ENCODE assay signal across 14 cellular contexts in genomic region chr2:53442783-53443182, GRCh38.
DNase-seq lines count a peak whose midpoint lies in the region; ATAC-seq, FAIRE-seq and TF ChIP-seq lines count a peak whose summit lies in the region.
"Had no signal": no experiment of that assay in that cellular context is flagged by ENCODE, and none has a peak within 500 bp of the region (broad histone marks: within the 10 kb centered on the region; RNA-seq: fewer than 3 reads in every experiment).

No MANE protein-coding gene starts in this region.

- peaks cover 24% of the 10 kb centered on the region for H3K4me1 Mint-ChIP-seq in WTC11
- H3K4me1 Mint-ChIP-seq: naive B cell had no signal

- TF ChIP-seq CTCF in WTC11 (IDR thresholded peaks at IDR 0.05) (no peak), mucosa of descending colon (IDR thresholded peaks at IDR 0.05) (no peak)

- CTCF ChIA-PET in WTC11 (lab: Charles Lee) = interaction anchor here (0.9 to 1.4 kb wide), 4 partner anchors 9 to 20 kb away, joined by 3 to 7 read pairs (median 3); no protein-coding TSS in a partner anchor

- no peak overlapping the region for H3K4me3 ChIP-seq in mucosa of descending colon

- no peaks in the 10 kb centered on the region for H3K36me3 Mint-ChIP-seq in WTC11
- H3K36me3 Mint-ChIP-seq: naive B cell had no signal

- FAIRE-seq in HTR-8/SVneo (lab: Jason Lieb, UNC) = peak; percentile 63

- H3K36me3 ChIP-seq in mucosa of descending colon (ENCODE audit: low read depth) = no peaks in the 10 kb centered on the region

- intact Hi-C loops in mucosa of descending colon (cut with DNase I, micrococcal nuclease) = no loop called here

- peak; percentile 96 for ATAC-seq in WTC11
- ATAC-seq in mucosa of descending colon = peak; percentile 43
- no peak for ATAC-seq in GM21390 (IDR thresholded peaks at IDR 0.05; ENCODE audit: unreplicated experiment)
- no peak for ATAC-seq in GM21717 (IDR thresholded peaks at IDR 0.05; ENCODE audit: unreplicated experiment)
- ATAC-seq: activated T-helper 17 cell treated with anti-CD3 and anti-CD28 coated beads, Interleukin-2, amount 50 U/mL, for 72 hours had no signal

- DNase-seq in NCI-H345 (lab: John Stamatoyannopoulos, UW) (peak; percentile 11), NCI-H345 treated with DMSO at 0.1 percent for 48 hours (lab: John Stamatoyannopoulos, UW; ENCODE audit: unreplicated experiment) (no peak), HTR-8/SVneo (ENCODE audit: insufficient read length, low spot score) (no peak), WTC11 (ENCODE audit: low spot score) (peak; percentile 56), mucosa of descending colon (peak in 2 of 3 donors; percentile 24 to 31), MV-4-11 (lab: John Stamatoyannopoulos, UW) (no peak)
- DNase-seq: activated CD4-positive, alpha-beta T cell treated with anti-CD3 and anti-CD28 coated beads, Interleukin-2, amount 10 ng/mL, durations not matched to agents 24 days and 14 days; erythroblast; naive B cell; NCI-H2081; trophoblast cell had no signal

- H3K9me3 Mint-ChIP-seq in WTC11 = no peaks in the 10 kb centered on the region
- H3K9me3 Mint-ChIP-seq: activated CD4-positive, alpha-beta T cell treated with anti-CD3 and anti-CD28 coated beads, Interleukin-2, amount 10 ng/mL, durations not matched to agents 24 days and 14 days; activated T-helper 17 cell treated with anti-CD3 and anti-CD28 coated beads, Interleukin-2, amount 50 U/mL, for 72 hours had no signal

- H3K27ac Mint-ChIP-seq in WTC11 = peak overlapping the region; percentile 15; the same call in 1 of the 2 replicates
- H3K27ac Mint-ChIP-seq: activated CD4-positive, alpha-beta T cell treated with anti-CD3 and anti-CD28 coated beads, Interleukin-2, amount 10 ng/mL, durations not matched to agents 24 days and 14 days; activated T-helper 17 cell treated with anti-CD3 and anti-CD28 coated beads, Interleukin-2, amount 50 U/mL, for 72 hours; naive B cell had no signal

- no peaks in the 10 kb centered on the region for H3K4me1 ChIP-seq in mucosa of descending colon (ENCODE audit: low read depth)

- no peaks in the 10 kb centered on the region for H3K9me3 ChIP-seq in mucosa of descending colon

- H3K4me3 Mint-ChIP-seq in WTC11 = no peak overlapping the region
- H3K4me3 Mint-ChIP-seq: activated CD4-positive, alpha-beta T cell treated with anti-CD3 and anti-CD28 coated beads, Interleukin-2, amount 10 ng/mL, durations not matched to agents 24 days and 14 days; activated T-helper 17 cell treated with anti-CD3 and anti-CD28 coated beads, Interleukin-2, amount 50 U/mL, for 72 hours; naive B cell had no signal

- POLR2A ChIA-PET in WTC11 (lab: Charles Lee) = no interaction called here

- no peaks in the 10 kb centered on the region for H3K27me3 Mint-ChIP-seq in WTC11 (ENCODE audit: low read depth)
- H3K27me3 Mint-ChIP-seq: activated CD4-positive, alpha-beta T cell treated with anti-CD3 and anti-CD28 coated beads, Interleukin-2, amount 10 ng/mL, durations not matched to agents 24 days and 14 days had no signal

TF ChIP-seq in WTC11, 78 proteins besides CTCF, POLR2A, EP300 and RAD21 (continues in another document):
- no peak for TF ChIP-seq ARID4B (CRISPR knock-in tag; IDR thresholded peaks at IDR 0.05; ENCODE audit: borderline replicate concordance)
- no peak for TF ChIP-seq ZNF671 (CRISPR knock-in tag; IDR thresholded peaks at IDR 0.05)
- TF ChIP-seq NFE2L1 (CRISPR knock-in tag; IDR thresholded peaks at IDR 0.05) = no peak
- no peak for TF ChIP-seq CBFB (CRISPR knock-in tag; IDR thresholded peaks at IDR 0.05; ENCODE audit: low read depth)
- no peak for TF ChIP-seq SMAD3 (CRISPR knock-in tag; IDR thresholded peaks at IDR 0.05; ENCODE audit: borderline replicate concordance)
- TF ChIP-seq, protein P1, sequence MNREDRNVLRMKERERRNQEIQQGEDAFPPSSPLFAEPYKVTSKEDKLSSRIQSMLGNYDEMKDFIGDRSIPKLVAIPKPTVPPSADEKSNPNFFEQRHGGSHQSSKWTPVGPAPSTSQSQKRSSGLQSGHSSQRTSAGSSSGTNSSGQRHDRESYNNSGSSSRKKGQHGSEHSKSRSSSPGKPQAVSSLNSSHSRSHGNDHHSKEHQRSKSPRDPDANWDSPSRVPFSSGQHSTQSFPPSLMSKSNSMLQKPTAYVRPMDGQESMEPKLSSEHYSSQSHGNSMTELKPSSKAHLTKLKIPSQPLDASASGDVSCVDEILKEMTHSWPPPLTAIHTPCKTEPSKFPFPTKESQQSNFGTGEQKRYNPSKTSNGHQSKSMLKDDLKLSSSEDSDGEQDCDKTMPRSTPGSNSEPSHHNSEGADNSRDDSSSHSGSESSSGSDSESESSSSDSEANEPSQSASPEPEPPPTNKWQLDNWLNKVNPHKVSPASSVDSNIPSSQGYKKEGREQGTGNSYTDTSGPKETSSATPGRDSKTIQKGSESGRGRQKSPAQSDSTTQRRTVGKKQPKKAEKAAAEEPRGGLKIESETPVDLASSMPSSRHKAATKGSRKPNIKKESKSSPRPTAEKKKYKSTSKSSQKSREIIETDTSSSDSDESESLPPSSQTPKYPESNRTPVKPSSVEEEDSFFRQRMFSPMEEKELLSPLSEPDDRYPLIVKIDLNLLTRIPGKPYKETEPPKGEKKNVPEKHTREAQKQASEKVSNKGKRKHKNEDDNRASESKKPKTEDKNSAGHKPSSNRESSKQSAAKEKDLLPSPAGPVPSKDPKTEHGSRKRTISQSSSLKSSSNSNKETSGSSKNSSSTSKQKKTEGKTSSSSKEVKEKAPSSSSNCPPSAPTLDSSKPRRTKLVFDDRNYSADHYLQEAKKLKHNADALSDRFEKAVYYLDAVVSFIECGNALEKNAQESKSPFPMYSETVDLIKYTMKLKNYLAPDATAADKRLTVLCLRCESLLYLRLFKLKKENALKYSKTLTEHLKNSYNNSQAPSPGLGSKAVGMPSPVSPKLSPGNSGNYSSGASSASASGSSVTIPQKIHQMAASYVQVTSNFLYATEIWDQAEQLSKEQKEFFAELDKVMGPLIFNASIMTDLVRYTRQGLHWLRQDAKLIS (CRISPR knock-in tag; IDR thresholded peaks at IDR 0.05; ENCODE audit: borderline replicate concordance) = no peak
- no peak for TF ChIP-seq NFYB (CRISPR knock-in tag; conservative IDR thresholded peaks at IDR 0.05; ENCODE audit: low read depth)
- no peak for TF ChIP-seq FOXP1 (CRISPR knock-in tag; IDR thresholded peaks at IDR 0.05; ENCODE audit: borderline replicate concordance)
- TF ChIP-seq, protein P2, sequence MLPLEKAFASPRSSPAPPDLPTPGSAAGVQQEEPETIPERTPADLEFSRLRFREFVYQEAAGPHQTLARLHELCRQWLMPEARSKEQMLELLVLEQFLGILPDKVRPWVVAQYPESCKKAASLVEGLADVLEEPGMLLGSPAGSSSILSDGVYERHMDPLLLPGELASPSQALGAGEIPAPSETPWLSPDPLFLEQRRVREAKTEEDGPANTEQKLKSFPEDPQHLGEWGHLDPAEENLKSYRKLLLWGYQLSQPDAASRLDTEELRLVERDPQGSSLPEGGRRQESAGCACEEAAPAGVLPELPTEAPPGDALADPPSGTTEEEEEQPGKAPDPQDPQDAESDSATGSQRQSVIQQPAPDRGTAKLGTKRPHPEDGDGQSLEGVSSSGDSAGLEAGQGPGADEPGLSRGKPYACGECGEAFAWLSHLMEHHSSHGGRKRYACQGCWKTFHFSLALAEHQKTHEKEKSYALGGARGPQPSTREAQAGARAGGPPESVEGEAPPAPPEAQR (CRISPR knock-in tag; IDR thresholded peaks at IDR 0.05) = no peak
- TF ChIP-seq ZNF219 (CRISPR knock-in tag; IDR thresholded peaks at IDR 0.05; ENCODE audit: borderline replicate concordance) = no peak
- no peak for TF ChIP-seq TEAD1 (CRISPR knock-in tag; IDR thresholded peaks at IDR 0.05)
- TF ChIP-seq, protein P3, sequence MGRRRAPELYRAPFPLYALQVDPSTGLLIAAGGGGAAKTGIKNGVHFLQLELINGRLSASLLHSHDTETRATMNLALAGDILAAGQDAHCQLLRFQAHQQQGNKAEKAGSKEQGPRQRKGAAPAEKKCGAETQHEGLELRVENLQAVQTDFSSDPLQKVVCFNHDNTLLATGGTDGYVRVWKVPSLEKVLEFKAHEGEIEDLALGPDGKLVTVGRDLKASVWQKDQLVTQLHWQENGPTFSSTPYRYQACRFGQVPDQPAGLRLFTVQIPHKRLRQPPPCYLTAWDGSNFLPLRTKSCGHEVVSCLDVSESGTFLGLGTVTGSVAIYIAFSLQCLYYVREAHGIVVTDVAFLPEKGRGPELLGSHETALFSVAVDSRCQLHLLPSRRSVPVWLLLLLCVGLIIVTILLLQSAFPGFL (CRISPR knock-in tag; IDR thresholded peaks at IDR 0.05; ENCODE audit: borderline replicate concordance) = no peak
- TF ChIP-seq GTF2I (CRISPR knock-in tag; conservative IDR thresholded peaks at IDR 0.05) = no peak
- TF ChIP-seq MYBL2 (CRISPR knock-in tag; IDR thresholded peaks at IDR 0.05) = no peak

Comparison
In these comparisons a context has a peak if more than half of its experiments do, and no peak if none do; other contexts are left out.
1. DNase-seq: peak in NCI-H345 (single experiment), WTC11 (single experiment) and mucosa of descending colon (2 of 3); none in NCI-H345 treated with DMSO at 0.1 percent for 48 hours (single experiment), HTR-8/SVneo (single experiment) and MV-4-11 (single experiment).
2. ATAC-seq: peak in WTC11 (single experiment) and mucosa of descending colon (single experiment); none in GM21390 (single experiment) and GM21717 (single experiment).